16 cellular contexts compared by ENCODE assay signal in the genomic region with DNA sequence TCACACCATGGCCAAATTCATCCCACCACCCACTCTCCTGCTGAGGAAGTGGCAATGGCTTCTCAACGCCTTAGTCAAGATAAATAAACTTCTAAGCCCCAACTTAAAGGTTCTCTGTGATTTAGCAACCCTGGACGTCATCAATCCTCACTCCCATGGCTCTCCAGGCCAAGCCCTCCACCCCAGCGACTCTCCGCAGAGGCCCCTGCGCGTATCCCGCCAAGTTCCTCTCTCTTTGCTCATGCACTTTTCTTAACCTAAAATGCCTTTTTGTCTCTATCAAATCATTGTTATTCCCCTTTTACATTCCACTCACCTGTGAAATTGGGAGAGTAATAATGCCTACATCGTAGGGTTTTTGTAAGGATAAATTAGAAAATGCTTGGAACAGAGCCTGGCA.
DNase-seq lines count a peak whose midpoint lies in the region; ATAC-seq and TF ChIP-seq lines count a peak whose summit lies in the region.
"Had no signal": no experiment of that assay in that cellular context is flagged by ENCODE, and none has a peak within 500 bp of the region (broad histone marks: within the 10 kb centered on the region; RNA-seq: fewer than 3 reads in every experiment).

No MANE protein-coding gene starts in this region.

- no peak for TF ChIP-seq CTCF in GM10248 (IDR thresholded peaks at IDR 0.05; ENCODE audit: control extremely low read depth, extremely low read depth, low read depth, missing control alignments)
- no peak for TF ChIP-seq CTCF in esophagus muscularis mucosa (IDR thresholded peaks at IDR 0.05)
- TF ChIP-seq CTCF in vagina (IDR thresholded peaks at IDR 0.05) = no peak

- POLR2A ChIA-PET in GM10248 (lab: Yijun Ruan, JAX) = no interaction called here

- intact Hi-C loops in esophagus muscularis mucosa (cut with DNase I) = no loop called here
- intact Hi-C loops in sciatic nerve (cut with DNase I) = no loop called here
- intact Hi-C loops in vagina (cut with DNase I) = no loop called here

- H3K4me1 ChIP-seq in esophagus muscularis mucosa = peaks cover 6 to 18% (median 12%) of the 10 kb centered on the region in 4 donors
- H3K4me1 ChIP-seq in vagina = no peaks in the 10 kb centered on the region

- 0 out of 2 replicates have a peak, but pooled peaks cover 4% of the 10 kb centered on the region for H3K27me3 ChIP-seq in H7 (ENCODE audit: control insufficient read depth, insufficient read depth, low read length)
- H3K27me3 ChIP-seq in esophagus muscularis mucosa = no peaks in the 10 kb centered on the region
- H3K27me3 ChIP-seq in vagina = no peaks in the 10 kb centered on the region

- no peak for TF ChIP-seq EP300 in esophagus muscularis mucosa (IDR thresholded peaks at IDR 0.05)

- H3K27ac ChIP-seq in esophagus muscularis mucosa (replicated peaks in 1 of 4) = no peak overlapping the region
- H3K27ac ChIP-seq in vagina = no peak overlapping the region
- H3K27ac ChIP-seq: C4-2B, GM23248 had no signal

- H3K36me3 ChIP-seq in H7 (replicated peaks; ENCODE audit: control insufficient read depth, insufficient read depth, low read length) = no peaks in the 10 kb centered on the region
- no peaks in the 10 kb centered on the region for H3K36me3 ChIP-seq in esophagus muscularis mucosa
- H3K36me3 ChIP-seq in vagina = no peaks in the 10 kb centered on the region

- DNase-seq in GM10248 (ENCODE audit: extremely low spot score) (peak; percentile 5), H7 (peak; percentile 19), esophagus muscularis mucosa (ENCODE audit: extremely low spot score) (peak; percentile 86), sciatic nerve (ENCODE audit: low spot score) (no peak), EL (no peak), vagina (ENCODE audit: extremely low spot score in 2 of 2) (no peak)
- no peak for DNase-seq in stimulated activated CD4-positive, alpha-beta T cell treated with anti-CD3 and anti-CD28 coated beads, Interleukin-2, amount 100 ng/mL, for 24 hours
- DNase-seq: ACHN; AML-193; CD4-positive, alpha-beta memory T cell; DMS153; DMS79; GM23248; IMR-90 had no signal

- no peaks in the 10 kb centered on the region for H3K9me3 ChIP-seq in esophagus muscularis mucosa
- no peaks in the 10 kb centered on the region for H3K9me3 ChIP-seq in vagina

- no peak overlapping the region for H3K4me3 ChIP-seq in H7 (ENCODE audit: insufficient read depth, low read depth, low read length)
- no peak overlapping the region for H3K4me3 ChIP-seq in esophagus muscularis mucosa
- H3K4me3 ChIP-seq in vagina = no peak overlapping the region
- H3K4me3 ChIP-seq: GM23248, K562 had no signal

- CTCF ChIA-PET in GM10248 (lab: Yijun Ruan, JAX) = interaction anchor here (1.2 to 15.4 kb wide), 3 partner anchors 14 to 168 kb away, joined by 3 to 259 read pairs (median 35); no protein-coding TSS in a partner anchor

- 81% methylated on average over 8 of the region's 8 CpGs for WGBS in esophagus muscularis mucosa

- ATAC-seq in sciatic nerve = peak; percentile 43

- TF ChIP-seq POLR2A in esophagus muscularis mucosa (IDR thresholded peaks at IDR 0.05; ENCODE audit: low read depth) = no peak
- TF ChIP-seq POLR2A in vagina (IDR thresholded peaks at IDR 0.05) = no peak

Comparison
In these comparisons a context has a peak if more than half of its experiments do, and no peak if none do; other contexts are left out.
1. DNase-seq: peak in GM10248 (single experiment), H7 (single experiment) and esophagus muscularis mucosa (single experiment); none in sciatic nerve (single experiment), stimulated activated CD4-positive, alpha-beta T cell treated with anti-CD3 and anti-CD28 coated beads, Interleukin-2, amount 100 ng/mL, for 24 hours (0 of 2), EL (single experiment) and vagina (0 of 2).